In the genomic region with DNA sequence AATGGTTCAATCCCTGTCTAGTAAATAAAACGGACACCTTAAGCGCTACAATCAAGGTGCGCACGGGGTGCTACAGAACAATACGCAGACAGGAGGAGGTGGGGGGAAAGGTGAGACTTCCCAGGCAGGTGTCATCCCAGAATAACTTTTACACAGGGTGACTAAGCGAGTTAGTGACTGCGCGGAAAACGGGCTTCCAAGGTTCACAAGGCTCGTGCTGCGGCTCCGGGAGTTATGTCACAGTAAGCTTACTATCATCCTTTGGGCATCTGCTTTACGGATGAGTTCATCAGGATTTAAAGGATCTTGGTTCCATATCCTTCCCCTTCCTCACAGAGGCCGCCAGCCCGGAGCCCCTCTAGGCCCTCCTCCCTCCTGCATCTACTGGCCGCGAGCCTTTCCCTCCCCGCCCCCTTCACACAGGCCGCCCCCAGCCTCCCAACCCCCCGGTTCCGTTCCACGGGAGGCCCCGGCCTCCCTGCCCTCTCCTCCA, we compare ENCODE assay signal across 8 cellular contexts. TPM values are rescaled to one million over a fixed set of nuclear protein-coding genes. Genes with fewer than 3 reads are reported as not detected.
DNase-seq lines count a peak whose midpoint lies in the region; ATAC-seq and TF ChIP-seq lines count a peak whose summit lies in the region.

No MANE protein-coding gene starts in this region.

- H3K4me1 Mint-ChIP-seq in CD4-positive, CD25-positive, alpha-beta regulatory T cell, result peaks cover 4 to 26% (median 16%) of the 10 kb centered on the region in 4 donors
- H3K4me1 Mint-ChIP-seq in central memory CD8-positive, alpha-beta T cell, result peaks cover 7% of the 10 kb centered on the region

- intact Hi-C loops in PC-3 (cut with micrococcal nuclease), result loop anchor here (5.0 kb wide), 3 partner anchors 69 to 374 kb away; a partner anchor contains a TSS
- intact Hi-C loops in right lobe of liver (cut with DNase I), result loop anchor here in 1 of 2 donors (10.0 kb wide), 1 partner anchor 52 kb away; no protein-coding TSS in a partner anchor
- intact Hi-C loops in testis (cut with DNase I; ENCODE audit: low total_unique reads), result no loop called here

- peaks cover 4% of the 10 kb centered on the region for H3K36me3 Mint-ChIP-seq in CD4-positive, CD25-positive, alpha-beta regulatory T cell
- H3K36me3 Mint-ChIP-seq in central memory CD8-positive, alpha-beta T cell (ENCODE audit: insufficient read depth), result peaks cover 1% of the 10 kb centered on the region

- ATAC-seq in CD4-positive, CD25-positive, alpha-beta regulatory T cell (ENCODE audit: low read depth in 2 of 2), result no peak
- ATAC-seq in GM18868 (IDR thresholded peaks at IDR 0.05; ENCODE audit: unreplicated experiment) (peak; percentile 39), HG03442 (IDR thresholded peaks at IDR 0.05; ENCODE audit: unreplicated experiment) (peak; percentile 6), PC-3 (peak; percentile 57), right lobe of liver (peak in 3 of 4 donors; percentile 52 to 68 (median 57)), GM19467 (IDR thresholded peaks at IDR 0.05; ENCODE audit: unreplicated experiment) (no peak)
- ATAC-seq in central memory CD8-positive, alpha-beta T cell (replicated peaks; ENCODE audit: extremely low read depth, poor library complexity, severe bottlenecking), result peak; percentile 52

- CTCF ChIA-PET in PC-3 (lab: Charles Lee), result interaction anchor here (0.6 kb wide), 1 partner anchor 228 kb away, joined by 4 read pairs; no protein-coding TSS in a partner anchor

- no peaks in the 10 kb centered on the region for H3K9me3 ChIP-seq in CD4-positive, CD25-positive, alpha-beta regulatory T cell (ENCODE audit: control insufficient read depth in 2 of 2, low read length in 2 of 2)
- H3K9me3 ChIP-seq in PC-3 (ENCODE audit: low read length) (peaks cover 23% of the 10 kb centered on the region; the same call in 1 of the 2 replicates), right lobe of liver (peaks cover 0 to 6% (median 0%) of the 10 kb centered on the region in 4 donors), testis (no peaks in the 10 kb centered on the region)

- H3K9ac ChIP-seq in PC-3 (ENCODE audit: low read length), result peak overlapping the region; percentile 75

- no peaks in the 10 kb centered on the region for H3K9me2 ChIP-seq in PC-3 (replicated peaks; ENCODE audit: low read length)

- TF ChIP-seq POLR2A in right lobe of liver (IDR thresholded peaks at IDR 0.05) (peak; percentile 40), testis (IDR thresholded peaks at IDR 0.05) (no peak)

- H3K4me3 ChIP-seq in CD4-positive, CD25-positive, alpha-beta regulatory T cell (ENCODE audit: low read depth, low read length), result peak overlapping the region; percentile 86
- H3K4me3 ChIP-seq in PC-3 (ENCODE audit: low read length), result peak overlapping the region; percentile 77
- H3K4me3 ChIP-seq in right lobe of liver, result peak overlapping the region; percentile 58 to 88 (median 84)
- H3K4me3 ChIP-seq in testis, result peak overlapping the region; percentile 89 to 91

- TF ChIP-seq CTCF in PC-3 (conservative IDR thresholded peaks at IDR 0.05; ENCODE audit: low read depth, low read length) (no peak), right lobe of liver (IDR thresholded peaks at IDR 0.05) (no peak), testis (IDR thresholded peaks at IDR 0.05) (no peak)

- peaks cover 9% of the 10 kb centered on the region for H3K79me2 ChIP-seq in PC-3 (ENCODE audit: low read length)

- peak overlapping the region; percentile 65 for H3K27ac ChIP-seq in CD4-positive, CD25-positive, alpha-beta regulatory T cell (ENCODE audit: insufficient read depth, low read length, poor library complexity, severe bottlenecking)
- peak overlapping the region; percentile 87 for H3K27ac ChIP-seq in PC-3 (ENCODE audit: low read length)
- H3K27ac ChIP-seq in right lobe of liver, result peak overlapping the region; percentile 83 to 85 (median 83)
- H3K27ac ChIP-seq in testis, result peak overlapping the region; percentile 81 to 97

- peaks cover 14% of the 10 kb centered on the region for H3K4me1 ChIP-seq in CD4-positive, CD25-positive, alpha-beta regulatory T cell (ENCODE audit: control insufficient read depth, insufficient read depth, low read length, poor library complexity, severe bottlenecking)
- peaks cover 13% of the 10 kb centered on the region for H3K4me1 ChIP-seq in PC-3 (ENCODE audit: insufficient read depth, low read length)
- peaks cover 0 to 3% (median 0%) of the 10 kb centered on the region in 4 donors for H3K4me1 ChIP-seq in right lobe of liver
- H3K4me1 ChIP-seq in testis, result no peaks in the 10 kb centered on the region

- peaks cover 0 to 10% (median 4%) of the 10 kb centered on the region in 7 donors for H3K9me3 Mint-ChIP-seq in CD4-positive, CD25-positive, alpha-beta regulatory T cell
- no peaks in the 10 kb centered on the region for H3K9me3 Mint-ChIP-seq in central memory CD8-positive, alpha-beta T cell

- TSS peak; percentile 92 for BruUV-seq in PC-3 (replicated peaks; lab: Mats Ljungman, UMichigan)

- POLR2A ChIA-PET in PC-3 (lab: Charles Lee; ENCODE audit: unreplicated experiment), result no interaction called here

- H3K27me3 ChIP-seq in CD4-positive, CD25-positive, alpha-beta regulatory T cell (ENCODE audit: control insufficient read depth, insufficient read depth, low read length), result no peaks in the 10 kb centered on the region
- H3K27me3 ChIP-seq in PC-3 (ENCODE audit: low read length) (no peaks in the 10 kb centered on the region), right lobe of liver (no peaks in the 10 kb centered on the region), testis (no peaks in the 10 kb centered on the region)

- peak overlapping the region; percentile 80 for H2AFZ ChIP-seq in PC-3 (ENCODE audit: low read length)

- H4K20me1 ChIP-seq in PC-3 (ENCODE audit: low read length), result no peaks in the 10 kb centered on the region

- H3F3A ChIP-seq in PC-3 (ENCODE audit: low read length, unreplicated experiment), result no peaks in the 10 kb centered on the region

- no peak for DNase-seq in CD4-positive, CD25-positive, alpha-beta regulatory T cell
- DNase-seq in PC-3, result peak; percentile 89
- no peak for DNase-seq in central memory CD8-positive, alpha-beta T cell (ENCODE audit: low spot score in 2 of 2)
- DNase-seq in right lobe of liver, result no peak
- no peak for DNase-seq in testis

- H3K27ac Mint-ChIP-seq in CD4-positive, CD25-positive, alpha-beta regulatory T cell, result peak overlapping the region; percentile 52 to 88 (median 83)
- peak overlapping the region; percentile 91 for H3K27ac Mint-ChIP-seq in central memory CD8-positive, alpha-beta T cell (ENCODE audit: low read depth)

- no peaks in the 10 kb centered on the region for H3K27me3 Mint-ChIP-seq in CD4-positive, CD25-positive, alpha-beta regulatory T cell
- no peaks in the 10 kb centered on the region for H3K27me3 Mint-ChIP-seq in central memory CD8-positive, alpha-beta T cell

- H3K36me3 ChIP-seq in CD4-positive, CD25-positive, alpha-beta regulatory T cell (ENCODE audit: control insufficient read depth, insufficient read depth, low read length), result no peaks in the 10 kb centered on the region
- H3K36me3 ChIP-seq in PC-3 (ENCODE audit: low read depth, low read length) (peaks cover 6% of the 10 kb centered on the region; the same call in 1 of the 2 replicates), right lobe of liver (no peaks in the 10 kb centered on the region), testis (ENCODE audit: low read depth, missing control alignments) (no peaks in the 10 kb centered on the region)

- H3K4me2 ChIP-seq in PC-3 (ENCODE audit: low read length), result peak overlapping the region; percentile 90

- 1% methylated on average over 14 of the region's 23 CpGs for WGBS in right lobe of liver (ENCODE audit: insufficient coverage, low coverage, low lambda C conversion rate, missing lambda C conversion rate)
- WGBS in testis, 2 donors, result 4 to 7% methylated on average over 23 of the region's 23 CpGs

- peak overlapping the region; percentile 84 to 95 (median 92) for H3K4me3 Mint-ChIP-seq in CD4-positive, CD25-positive, alpha-beta regulatory T cell
- peak overlapping the region; percentile 93 for H3K4me3 Mint-ChIP-seq in central memory CD8-positive, alpha-beta T cell

RNA-seq across cellular contexts. Expression of a gene that starts 0.5 kb away (rescaled TPM):
- 7.1 TPM for total RNA-seq in CD4-positive, CD25-positive, alpha-beta regulatory T cell
- polyA plus RNA-seq in CD4-positive, CD25-positive, alpha-beta regulatory T cell, result 1 to 10 TPM; 3.7 to 8.0 (median 5.8) TPM
- total RNA-seq in PC-3 (2014; rRNA removed), result 11.9 and 12.6 TPM in 2 replicates
- 10 to 100 TPM in 4 of 6 experiments, 1 to 10 TPM in 2; 7.9 to 17.6 (median 11.8) TPM for total RNA-seq in right lobe of liver
- total RNA-seq in testis, result 100 to 1,000 TPM in 1 of 2 donors, 10 to 100 TPM in 1; 56.6 to 111 TPM
- polyA plus RNA-seq in testis (ENCODE audit: insufficient read depth, low read depth, low replicate concordance), result 86.8 TPM

RNA-seq across cellular contexts. Expression of a gene that starts 40.8 kb away (rescaled TPM):
- total RNA-seq in CD4-positive, CD25-positive, alpha-beta regulatory T cell, result 16.2 TPM
- 10 to 100 TPM; 45.8 to 55.0 (median 53.7) TPM for polyA plus RNA-seq in CD4-positive, CD25-positive, alpha-beta regulatory T cell
- 13.6 and 20.8 TPM in 2 replicates for total RNA-seq in PC-3 (2014; rRNA removed)
- 100 to 1,000 TPM; 111 to 185 (median 151) TPM for total RNA-seq in right lobe of liver
- total RNA-seq in testis, result 10 to 100 TPM in 1 of 2 donors, 1 to 10 TPM in 1; 8.0 to 16.8 TPM
- polyA plus RNA-seq in testis (ENCODE audit: insufficient read depth, low read depth, low replicate concordance), result 16.8 TPM

Comparison
In these comparisons a context has a peak if more than half of its experiments do, and no peak if none do; other contexts are left out.
1. ATAC-seq: peak in GM18868 (single experiment), HG03442 (single experiment), PC-3 (single experiment), central memory CD8-positive, alpha-beta T cell (single experiment) and right lobe of liver (3 of 4); none in CD4-positive, CD25-positive, alpha-beta regulatory T cell (0 of 2) and GM19467 (single experiment).
2. Peak in every context shown above with its lines, with median percentiles within 50 percentile points of each other: H3K27ac ChIP-seq and H3K4me3 ChIP-seq.